In the genomic region with DNA sequence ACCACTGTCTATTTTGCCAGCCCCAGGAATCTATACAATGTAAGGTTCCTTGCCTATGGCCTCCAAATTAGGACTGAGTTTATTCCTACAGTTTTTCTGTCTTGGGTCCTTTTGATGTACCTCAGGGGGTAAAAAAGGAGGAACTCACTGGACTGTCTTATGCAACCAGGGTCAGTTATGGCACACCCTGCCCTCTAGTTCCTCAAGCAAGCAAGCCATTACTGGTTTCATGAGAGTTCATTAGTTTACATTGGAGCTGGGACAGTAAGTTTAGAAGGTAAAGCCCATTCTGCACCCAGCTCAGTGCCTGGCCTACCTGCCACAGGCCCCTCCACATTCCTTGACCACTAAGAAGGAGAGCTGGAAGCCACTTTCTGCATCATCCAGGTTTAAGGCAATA, we compare ENCODE assay signal across 14 cellular contexts.
DNase-seq lines count a peak whose midpoint lies in the region; ATAC-seq and TF ChIP-seq lines count a peak whose summit lies in the region.
"Had no signal": no experiment of that assay in that cellular context is flagged by ENCODE, and none has a peak within 500 bp of the region (broad histone marks: within the 10 kb centered on the region; RNA-seq: fewer than 3 reads in every experiment).

No MANE protein-coding gene starts in this region.

- no peak for TF ChIP-seq POLR2A in right lobe of liver (IDR thresholded peaks at IDR 0.05)

- peaks cover 0 to 4% (median 0%) of the 10 kb centered on the region in 4 donors for H3K4me1 ChIP-seq in right lobe of liver
- no peaks in the 10 kb centered on the region for H3K4me1 ChIP-seq in effector memory CD4-positive, alpha-beta T cell (ENCODE audit: control insufficient read depth, insufficient read depth, low read length, poor library complexity, severe bottlenecking)

- peak; percentile 45 to 70 (median 56) for ATAC-seq in right lobe of liver
- no peak for ATAC-seq in GM18502 (IDR thresholded peaks at IDR 0.05; ENCODE audit: poor library complexity, unreplicated experiment)

- no peaks in the 10 kb centered on the region for H3K27me3 ChIP-seq in right lobe of liver
- H3K27me3 ChIP-seq in effector memory CD4-positive, alpha-beta T cell (replicated peaks; ENCODE audit: control insufficient read depth, insufficient read depth, low read length, poor library complexity, severe bottlenecking), result no peaks in the 10 kb centered on the region

- peak; percentile 80 for DNase-seq in KBM-7
- peak; percentile 43 for DNase-seq in UCSD-AML1 (lab: John Stamatoyannopoulos, UW; ENCODE audit: unreplicated experiment)
- DNase-seq in right lobe of liver, result peak in 1 of 3 donors; percentile 18
- peak in 6 of 49 donors; percentile 17 to 49 (median 35) for DNase-seq in substantia nigra (lab: John Stamatoyannopoulos, UW)
- no peak for DNase-seq in stimulated activated CD4-positive, alpha-beta T cell treated with anti-CD3 and anti-CD28 coated beads, Interleukin-12 subunit alpha, Interleukin-12 subunit beta, amount 100 ng/mL, for 4 hours
- no peak for DNase-seq in HT-29 (ENCODE audit: low spot score)
- DNase-seq in effector memory CD4-positive, alpha-beta T cell, result no peak
- DNase-seq: CD4-positive, alpha-beta T cell; foreskin melanocyte; stimulated activated CD4-positive, alpha-beta T cell treated with anti-CD3 and anti-CD28 coated beads, Interleukin-2, amount 100 ng/mL, for 48 hours; stimulated activated naive CD4-positive, alpha-beta T cell had no signal

- in situ Hi-C loops in KBM-7 (cut with MboI; ENCODE audit: low pct_unique_long_range_greater_than_20kb, low sequenced_read_pairs), result no loop called here

- H3K27ac ChIP-seq in right lobe of liver (peak overlapping the region in 1 of 3 donors; percentile 16), substantia nigra (ENCODE audit: low read depth, low read length, poor library complexity, severe bottlenecking) (peak overlapping the region; percentile 95)
- H3K27ac ChIP-seq in effector memory CD4-positive, alpha-beta T cell (ENCODE audit: insufficient read depth, low read length, poor library complexity, severe bottlenecking), result no peak overlapping the region
- H3K27ac ChIP-seq: RWPE1, VCaP had no signal

- intact Hi-C loops in right lobe of liver (cut with DNase I), result no loop called here

- no peak for TF ChIP-seq CTCF in right lobe of liver (IDR thresholded peaks at IDR 0.05)

- H3K4me3 ChIP-seq in right lobe of liver, result no peak overlapping the region
- H3K4me3 ChIP-seq in effector memory CD4-positive, alpha-beta T cell (ENCODE audit: insufficient read depth, low read depth, low read length, poor library complexity, severe bottlenecking), result no peak overlapping the region

- no peaks in the 10 kb centered on the region for H3K36me3 ChIP-seq in right lobe of liver
- no peaks in the 10 kb centered on the region for H3K36me3 ChIP-seq in effector memory CD4-positive, alpha-beta T cell (ENCODE audit: control insufficient read depth, insufficient read depth, low read length)

- H3K9me3 ChIP-seq in right lobe of liver, result no peaks in the 10 kb centered on the region
- no peaks in the 10 kb centered on the region for H3K9me3 ChIP-seq in effector memory CD4-positive, alpha-beta T cell (ENCODE audit: control insufficient read depth, low read length)

Comparison
In these comparisons a context has a peak if more than half of its experiments do, and no peak if none do; other contexts are left out.
1. DNase-seq: peak in KBM-7 (single experiment) and UCSD-AML1 (single experiment); none in stimulated activated CD4-positive, alpha-beta T cell treated with anti-CD3 and anti-CD28 coated beads, Interleukin-12 subunit alpha, Interleukin-12 subunit beta, amount 100 ng/mL, for 4 hours (single experiment), HT-29 (single experiment) and effector memory CD4-positive, alpha-beta T cell (0 of 3).